ENCODE assay signal across 8 cellular contexts in the genomic region with DNA sequence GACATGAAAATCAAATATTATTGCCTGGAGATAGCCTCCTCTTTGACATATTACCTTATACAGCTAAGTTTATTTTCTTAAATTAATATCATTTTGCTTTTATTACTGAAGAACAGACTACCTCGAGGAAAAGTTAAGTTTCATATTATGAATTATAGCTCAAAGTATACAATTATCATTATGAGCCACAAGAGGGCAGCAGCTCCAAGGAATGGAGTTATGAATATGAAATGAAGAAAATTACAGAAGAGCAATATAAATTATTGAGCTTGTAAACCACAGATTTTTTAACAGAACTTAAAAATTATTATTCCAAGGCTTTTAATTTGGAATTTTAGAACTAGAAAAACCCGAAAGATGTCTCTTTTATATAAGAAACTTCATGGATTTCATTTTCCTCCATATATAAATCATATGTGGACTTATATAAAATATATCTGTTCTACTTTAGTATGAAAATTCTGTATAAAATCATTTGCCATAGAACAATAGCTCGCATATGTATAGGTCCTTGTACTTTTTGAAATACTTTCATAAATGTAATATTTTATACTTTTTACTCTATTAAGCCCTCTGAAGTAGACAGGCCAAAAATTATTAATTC. TPM values are rescaled to one million over a fixed set of nuclear protein-coding genes. Genes with fewer than 3 reads are reported as not detected.
A peak's percentile ranks its signal among the peaks of the same experiment; 100 is the strongest.
DNase-seq lines count a peak whose midpoint lies in the region; ATAC-seq and TF ChIP-seq lines count a peak whose summit lies in the region.

No MANE protein-coding gene starts in this region.

- H2AFZ ChIP-seq in OCI-LY3 (ENCODE audit: low read depth, low read length), result no peak overlapping the region

- H3K79me2 ChIP-seq in OCI-LY3 (ENCODE audit: low read length), result no peaks in the 10 kb centered on the region

- no peaks in the 10 kb centered on the region for H4K20me1 ChIP-seq in OCI-LY3 (ENCODE audit: insufficient read depth, low read length)

- no peak for TF ChIP-seq POLR2A in GM18505 (IDR thresholded peaks at IDR 0.05; ENCODE audit: borderline replicate concordance, extremely low read depth, insufficient read depth, insufficient read length)

- H3K27me3 ChIP-seq in OCI-LY3 (ENCODE audit: low read depth, low read length) (0 out of 2 replicates have a peak, but pooled peaks cover 4% of the 10 kb centered on the region), lower lobe of right lung (ENCODE audit: low read depth) (no peaks in the 10 kb centered on the region)

- no peak overlapping the region for H3K9ac ChIP-seq in OCI-LY3 (ENCODE audit: low read length)

- in situ Hi-C loops in T47D (cut with HindIII; ENCODE audit: low pct_unique_long_range_greater_than_20kb, low sequenced_read_pairs), result no loop called here

- H3K4me1 ChIP-seq in OCI-LY3 (ENCODE audit: low read length) (peaks cover 14% of the 10 kb centered on the region), lower lobe of right lung (no peaks in the 10 kb centered on the region)

- H3K9me3 ChIP-seq in OCI-LY3 (ENCODE audit: insufficient read depth, low read length), result no peaks in the 10 kb centered on the region
- H3K9me3 ChIP-seq in lower lobe of right lung, result no peaks in the 10 kb centered on the region

- TF ChIP-seq CTCF in OCI-LY3 (IDR thresholded peaks at IDR 0.05; ENCODE audit: low read depth, low read length) (peak; percentile 71), lower lobe of right lung (IDR thresholded peaks at IDR 0.05) (peak; percentile 71)

- intact Hi-C loops in lower lobe of right lung (cut with DNase I), result no loop called here

- H3K4me3 ChIP-seq in OCI-LY3 (ENCODE audit: low read length), result no peak overlapping the region
- H3K4me3 ChIP-seq in lower lobe of right lung, result no peak overlapping the region

- H3K36me3 ChIP-seq in OCI-LY3 (replicated peaks; ENCODE audit: low read depth, low read length), result no peaks in the 10 kb centered on the region
- H3K36me3 ChIP-seq in lower lobe of right lung, result no peaks in the 10 kb centered on the region

- peak overlapping the region; percentile 14; the same call in 1 of the 2 replicates for H3K4me2 ChIP-seq in OCI-LY3 (ENCODE audit: low read length)

- ATAC-seq in GM18505 (IDR thresholded peaks at IDR 0.05; ENCODE audit: unreplicated experiment) (peak; percentile 62), HG03439 (IDR thresholded peaks at IDR 0.05; ENCODE audit: unreplicated experiment) (peak; percentile 62), lower lobe of right lung (no peak)

- H3K27ac ChIP-seq in OCI-LY3 (ENCODE audit: low read length), result no peak overlapping the region
- H3K27ac ChIP-seq in lower lobe of right lung, result no peak overlapping the region

- peak; percentile 65 for DNase-seq in CD1c-positive myeloid dendritic cell (ENCODE audit: extremely low spot score)
- DNase-seq in T47D (ENCODE audit: low read depth in 1 of 2, low spot score in 1 of 2), result peak; percentile 1 to 56
- no peak for DNase-seq in lower lobe of right lung
- DNase-seq in UCSD-AML1 (lab: John Stamatoyannopoulos, UW; ENCODE audit: unreplicated experiment), result no peak
- no peak for DNase-seq in NK-92 treated with Interleukin-12 subunit alpha and Interleukin-12 subunit beta, amount 100 ng/mL, for 24 hours (lab: John Stamatoyannopoulos, UW)

RNA-seq across cellular contexts. Expression of gene IQUB, which starts 40.1 kb away (rescaled TPM):
- 3.2 TPM for total RNA-seq in lower lobe of right lung

Comparison
In these comparisons a context has a peak if more than half of its experiments do, and no peak if none do; other contexts are left out.
1. DNase-seq: peak in CD1c-positive myeloid dendritic cell (single experiment) and T47D (2 of 2); none in lower lobe of right lung (single experiment), UCSD-AML1 (single experiment) and NK-92 treated with Interleukin-12 subunit alpha and Interleukin-12 subunit beta, amount 100 ng/mL, for 24 hours (single experiment).
2. ATAC-seq: peak in GM18505 (single experiment) and HG03439 (single experiment); none in lower lobe of right lung (0 of 2).